In the genomic region with DNA sequence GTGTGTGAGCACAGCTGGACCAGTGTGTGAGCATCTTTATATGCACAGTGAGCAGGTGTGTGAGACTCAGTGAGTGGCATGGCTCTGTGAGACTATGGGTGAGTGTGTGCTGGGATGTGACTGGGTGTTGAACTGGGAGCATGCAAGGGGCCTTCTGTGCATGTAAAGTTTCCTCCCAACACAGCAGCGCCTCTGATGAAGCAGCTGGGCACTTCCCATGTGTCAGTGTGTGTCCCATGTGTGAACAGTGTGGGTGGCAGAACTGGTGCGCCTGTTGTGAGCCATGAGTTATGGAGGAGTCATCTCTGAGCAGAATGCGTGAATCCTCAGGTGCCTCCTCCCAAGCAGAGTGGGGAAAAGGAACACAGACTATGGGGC, we compare ENCODE assay signal across 10 cellular contexts. TPM values are rescaled to one million over a fixed set of nuclear protein-coding genes. Genes with fewer than 3 reads are reported as not detected.
DNase-seq lines count a peak whose midpoint lies in the region; ATAC-seq and TF ChIP-seq lines count a peak whose summit lies in the region.
"Had no signal": no experiment of that assay in that cellular context is flagged by ENCODE, and none has a peak within 500 bp of the region (broad histone marks: within the 10 kb centered on the region; RNA-seq: fewer than 3 reads in every experiment).

No MANE protein-coding gene starts in this region.

- ATAC-seq in GM19372 (IDR thresholded peaks at IDR 0.05; ENCODE audit: low read depth, unreplicated experiment) (peak; percentile 34), HG03025 (IDR thresholded peaks at IDR 0.05; ENCODE audit: low FRiP score, unreplicated experiment) (peak; percentile 12)

- H3K27ac Mint-ChIP-seq in endothelial cell (ENCODE audit: unreplicated experiment), result no peak overlapping the region

- TF ChIP-seq CTCF in endothelial cell (IDR thresholded peaks at IDR 0.05; ENCODE audit: unreplicated experiment), result no peak

- DNase-seq in activated T-cell treated with anti-CD3 and anti-CD28 coated beads, Interleukin-2, amount 50 U/mL, for 48 hours, result peak; percentile 69 to 73
- peak; percentile 38 to 55 for DNase-seq in stimulated activated CD4-positive, alpha-beta T cell treated with anti-CD3 and anti-CD28 coated beads, Interleukin-4, amount 100 ng/mL, for 48 hours (ENCODE audit: low read depth in 2 of 2)
- DNase-seq in NCI-H345 treated with DMSO at 0.1 percent for 48 hours (lab: John Stamatoyannopoulos, UW; ENCODE audit: unreplicated experiment) (no peak), endothelial cell (ENCODE audit: low spot score) (no peak), COLO829 (ENCODE audit: low spot score) (no peak)
- DNase-seq: MG63, ovary, Peyer's patch had no signal

- H3K27me3 Mint-ChIP-seq in endothelial cell (ENCODE audit: unreplicated experiment), result peaks cover 7% of the 10 kb centered on the region

- peaks cover 6% of the 10 kb centered on the region for H3K4me1 Mint-ChIP-seq in endothelial cell (ENCODE audit: unreplicated experiment)

- no peaks in the 10 kb centered on the region for H3K36me3 Mint-ChIP-seq in endothelial cell (ENCODE audit: low read depth, unreplicated experiment)

- H3K4me3 Mint-ChIP-seq in endothelial cell (ENCODE audit: unreplicated experiment), result no peak overlapping the region

- no peaks in the 10 kb centered on the region for H3K9me3 Mint-ChIP-seq in endothelial cell (ENCODE audit: unreplicated experiment)

RNA-seq across cellular contexts. Expression of gene LGALS16, which starts 24.1 kb away (rescaled TPM):
- total RNA-seq in endothelial cell (ENCODE audit: unreplicated experiment), result not detected
- total RNA-seq: ovary, Peyer's patch had no signal

RNA-seq across cellular contexts. Expression of gene LGALS14, which starts 24.5 kb away (rescaled TPM):
- total RNA-seq in endothelial cell (ENCODE audit: unreplicated experiment), result not detected
- total RNA-seq: ovary, Peyer's patch had no signal

RNA-seq across cellular contexts. Expression of gene CLC, which starts 58.0 kb away (rescaled TPM):
- not detected for total RNA-seq in endothelial cell (ENCODE audit: unreplicated experiment)
- total RNA-seq: ovary, Peyer's patch had no signal

Comparison
In these comparisons a context has a peak if more than half of its experiments do, and no peak if none do; other contexts are left out.
1. DNase-seq: peak in activated T-cell treated with anti-CD3 and anti-CD28 coated beads, Interleukin-2, amount 50 U/mL, for 48 hours (2 of 2) and stimulated activated CD4-positive, alpha-beta T cell treated with anti-CD3 and anti-CD28 coated beads, Interleukin-4, amount 100 ng/mL, for 48 hours (2 of 2); none in NCI-H345 treated with DMSO at 0.1 percent for 48 hours (single experiment), endothelial cell (single experiment) and COLO829 (single experiment).